ENCODE assay signal across 11 cellular contexts in genomic region chr6:44050872-44051421, GRCh38.
A peak's percentile ranks its signal among the peaks of the same experiment; 100 is the strongest.
DNase-seq lines count a peak whose midpoint lies in the region; ATAC-seq and TF ChIP-seq lines count a peak whose summit lies in the region.
"Had no signal": no experiment of that assay in that cellular context is flagged by ENCODE, and none has a peak within 500 bp of the region (broad histone marks: within the 10 kb centered on the region; RNA-seq: fewer than 3 reads in every experiment).

No MANE protein-coding gene starts in this region.

- H3K4me2 ChIP-seq in IMR-90 (ENCODE audit: low read depth, low read length) (no peak overlapping the region), smooth muscle cell (peak overlapping the region; percentile 57)

- 0 out of 2 replicates have a peak overlapping the region, but pooled peaks have one; percentile 17 for H3K56ac ChIP-seq in IMR-90 (ENCODE audit: extremely low read depth, insufficient read depth, low read length)

- peak overlapping the region; percentile 88 for H2BK20ac ChIP-seq in IMR-90 (ENCODE audit: low read depth, low read length)

- H3K36me3 ChIP-seq in IMR-90 (ENCODE audit: control insufficient read depth, insufficient read depth, low read length) (no peaks in the 10 kb centered on the region), colonic mucosa (no peaks in the 10 kb centered on the region), smooth muscle cell (ENCODE audit: low read depth) (no peaks in the 10 kb centered on the region)

- no peaks in the 10 kb centered on the region for H3K9me3 ChIP-seq in IMR-90 (ENCODE audit: control insufficient read depth, insufficient read depth, low read length)
- no peaks in the 10 kb centered on the region for H3K9me3 ChIP-seq in colonic mucosa
- no peaks in the 10 kb centered on the region for H3K9me3 ChIP-seq in smooth muscle cell (replicated peaks; ENCODE audit: low read depth)

- WGBS in IMR-90 (ENCODE audit: extremely low coverage in 2 of 2, insufficient read length in 1 of 2), 2 experiments, result 70% methylated on average over 2 of the region's 6 CpGs; no CpG with 5 or more reads in 1 of the 2 experiments
- WGBS in smooth muscle cell (ENCODE audit: low lambda C conversion rate), result 43% methylated on average over 6 of the region's 6 CpGs

- H3K9ac ChIP-seq in IMR-90 (ENCODE audit: low read depth, low read length) (peak overlapping the region; percentile 55), colonic mucosa (ENCODE audit: low read depth in 2 of 2, low read length in 2 of 2) (peak overlapping the region in 1 of 2 donors; percentile 29), smooth muscle cell (ENCODE audit: low read depth) (no peak overlapping the region)

- H3K18ac ChIP-seq in IMR-90 (ENCODE audit: low read depth, low read length), result peak overlapping the region; percentile 68

- dilution Hi-C loops in IMR-90 (cut with HindIII; ENCODE audit: low sequenced_read_pairs, unreplicated experiment), result no loop called here

- POLR2A ChIA-PET in IMR-90 (lab: Charles Lee; ENCODE audit: unreplicated experiment), result interaction anchor here (0.5 kb wide), 1 partner anchor 171 kb away, joined by 6 read pairs; no protein-coding TSS in a partner anchor

- peak overlapping the region; percentile 73 for H2BK5ac ChIP-seq in IMR-90 (ENCODE audit: low read depth, low read length, poor library complexity, severe bottlenecking)

- H3K14ac ChIP-seq in IMR-90 (replicated peaks; ENCODE audit: low read depth, low read length), result peak overlapping the region; percentile 69

- no peak for TF ChIP-seq RAD21 in IMR-90 (IDR thresholded peaks at IDR 0.05; ENCODE audit: low read length)

- ATAC-seq in IMR-90 (ENCODE audit: low read depth), result no peak; the same call in 1 of the 2 replicates
- peak; percentile 70 for ATAC-seq in left colon
- ATAC-seq in GM18861 (IDR thresholded peaks at IDR 0.05; ENCODE audit: unreplicated experiment), result no peak
- no peak for ATAC-seq in GM19463 (IDR thresholded peaks at IDR 0.05; ENCODE audit: unreplicated experiment)
- ATAC-seq: CD8-positive, alpha-beta T cell had no signal

- TF ChIP-seq POLR2A in IMR-90 (IDR thresholded peaks at IDR 0.05; ENCODE audit: low read depth, low read length), result no peak

- no TSS peak for BruUV-seq in IMR-90 (replicated peaks; lab: Mats Ljungman, UMichigan)

- peak overlapping the region; percentile 79 for H4K5ac ChIP-seq in IMR-90 (ENCODE audit: low read depth, low read length)

- peak overlapping the region; percentile 88 for H2BK15ac ChIP-seq in IMR-90 (ENCODE audit: low read depth, low read length)

- H2AK9ac ChIP-seq in IMR-90 (replicated peaks; ENCODE audit: low read depth, low read length, poor library complexity), result peak overlapping the region; percentile 18

- no peaks in the 10 kb centered on the region for H4K20me1 ChIP-seq in IMR-90 (ENCODE audit: insufficient read depth, low read length)
- H4K20me1 ChIP-seq in smooth muscle cell (ENCODE audit: low read depth), result no peaks in the 10 kb centered on the region

- H2AFZ ChIP-seq in IMR-90 (replicated peaks; ENCODE audit: low read length, poor library complexity) (peak overlapping the region; percentile 73), smooth muscle cell (ENCODE audit: low read depth) (no peak overlapping the region)

- H3K27ac ChIP-seq in IMR-90 (ENCODE audit: insufficient read depth, low read length), result peak overlapping the region; percentile 84
- peak overlapping the region; percentile 35 for H3K27ac ChIP-seq in colonic mucosa
- peak overlapping the region; percentile 64 for H3K27ac ChIP-seq in smooth muscle cell (ENCODE audit: low read depth)

- peak overlapping the region; percentile 85 for H4K8ac ChIP-seq in IMR-90 (ENCODE audit: low read depth in 2 of 2, low read length in 2 of 2)

- DNase-seq in IMR-90 (no peak), colonic mucosa (peak; percentile 44), left colon (no peak), smooth muscle cell (lab: John Stamatoyannopoulos, UW; ENCODE audit: unreplicated experiment) (no peak), ecto neural progenitor cell (ENCODE audit: low spot score) (no peak)
- DNase-seq in activated CD4-positive, alpha-beta T cell treated with anti-CD3 and anti-CD28 coated beads for 4 hours, result no peak
- DNase-seq: CD8-positive, alpha-beta T cell; NCI-H1694; T-helper 9 cell had no signal

- intact Hi-C loops in IMR-90 (cut with micrococcal nuclease), result no loop called here
- intact Hi-C loops in colonic mucosa (cut with DNase I), result no loop called here
- intact Hi-C loops in left colon (cut with DNase I, micrococcal nuclease), result no loop called here

- H3K79me1 ChIP-seq in IMR-90 (ENCODE audit: low read depth in 1 of 2, low read length in 2 of 2), result 0 out of 4 replicates have a peak, but pooled peaks cover 0 to 7% of the 10 kb centered on the region in 2 experiments

- peaks cover 23% of the 10 kb centered on the region for H3F3A ChIP-seq in smooth muscle cell (ENCODE audit: low read depth)

- CTCF ChIA-PET in IMR-90 (lab: Yijun Ruan, JAX), result interaction anchor here (0.9 kb wide), 1 partner anchor 276 kb away, joined by 3 read pairs; no protein-coding TSS in a partner anchor

- H3K27me3 ChIP-seq in IMR-90 (ENCODE audit: control insufficient read depth, insufficient read depth, low read length) (no peaks in the 10 kb centered on the region), colonic mucosa (no peaks in the 10 kb centered on the region), smooth muscle cell (ENCODE audit: low read depth) (no peaks in the 10 kb centered on the region)

- in situ Hi-C loops in IMR-90 (cut with MboI; ENCODE audit: low sequenced_read_pairs), result no loop called here

- peak overlapping the region; percentile 3; the same call in 1 of the 2 replicates for H3K23ac ChIP-seq in IMR-90 (ENCODE audit: low read depth, low read length)

- peaks cover 54% of the 10 kb centered on the region for H3K4me1 ChIP-seq in IMR-90 (ENCODE audit: control insufficient read depth, insufficient read depth, low read length)
- peaks cover 8% of the 10 kb centered on the region for H3K4me1 ChIP-seq in colonic mucosa
- peaks cover 28% of the 10 kb centered on the region for H3K4me1 ChIP-seq in smooth muscle cell (ENCODE audit: low read depth)

- no peak overlapping the region for H3K4me3 ChIP-seq in IMR-90 (ENCODE audit: insufficient read depth, low read depth, low read length)
- H3K4me3 ChIP-seq in colonic mucosa, result no peak overlapping the region
- no peak overlapping the region for H3K4me3 ChIP-seq in smooth muscle cell

- H4K91ac ChIP-seq in IMR-90 (ENCODE audit: insufficient read depth, low read depth, low read length), result peak overlapping the region; percentile 93

- H3K4ac ChIP-seq in IMR-90 (ENCODE audit: low read depth, low read length), result peak overlapping the region; percentile 92

- H3K79me2 ChIP-seq in smooth muscle cell (ENCODE audit: low read depth), result no peaks in the 10 kb centered on the region

- H2AK5ac ChIP-seq in IMR-90 (ENCODE audit: low read depth, low read length), result peak overlapping the region; percentile 97

- TF ChIP-seq CTCF in IMR-90 (conservative IDR thresholded peaks at IDR 0.05; ENCODE audit: low read depth, low read length), result no peak
- no peak for TF ChIP-seq CTCF in colonic mucosa (IDR thresholded peaks at IDR 0.05)
- no peak for TF ChIP-seq CTCF in smooth muscle cell (IDR thresholded peaks at IDR 0.05; ENCODE audit: borderline replicate concordance, insufficient read depth, poor library complexity, severe bottlenecking)

- peaks cover 50% of the 10 kb centered on the region for H3K9me1 ChIP-seq in IMR-90 (ENCODE audit: insufficient read depth, low read length)

- peak overlapping the region; percentile 89 for H2BK120ac ChIP-seq in IMR-90 (ENCODE audit: low read depth, low read length)

TF ChIP-seq in IMR-90, 13 proteins besides CTCF, POLR2A, EP300 and RAD21:
- TF ChIP-seq MAZ (IDR thresholded peaks at IDR 0.05; ENCODE audit: borderline replicate concordance, low read depth, low read length), result no peak
- TF ChIP-seq FOS (IDR thresholded peaks at IDR 0.05; ENCODE audit: low read depth, low read length), result no peak
- no peak for TF ChIP-seq BHLHE40 (IDR thresholded peaks at IDR 0.05; ENCODE audit: low read depth, low read length)
- TF ChIP-seq CHD1 (IDR thresholded peaks at IDR 0.05; ENCODE audit: low read depth, low read length), result no peak
- TF ChIP-seq ELK1 (IDR thresholded peaks at IDR 0.05; ENCODE audit: borderline replicate concordance, low read depth, low read length), result no peak
- TF ChIP-seq CEBPB (IDR thresholded peaks at IDR 0.05; ENCODE audit: low read depth, low read length), result no peak
- no peak for TF ChIP-seq SMC3 (IDR thresholded peaks at IDR 0.05; ENCODE audit: low read depth, low read length)
- TF ChIP-seq MAFK (IDR thresholded peaks at IDR 0.05; ENCODE audit: low read depth, low read length), result no peak
- no peak for TF ChIP-seq MXI1 (IDR thresholded peaks at IDR 0.05; ENCODE audit: borderline replicate concordance, low read depth, low read length)
- no peak for TF ChIP-seq RFX5 (IDR thresholded peaks at IDR 0.05; ENCODE audit: low read depth, low read length)
- TF ChIP-seq RCOR1 (IDR thresholded peaks at IDR 0.05; ENCODE audit: insufficient replicate concordance, low read length), result no peak
- TF ChIP-seq USF2 (IDR thresholded peaks at IDR 0.05; ENCODE audit: low read depth, low read length), result no peak
- TF ChIP-seq NFE2L2 (IDR thresholded peaks at IDR 0.05; ENCODE audit: low read depth, low read length), result no peak
